Comparison of ENCODE assay signal across 26 cellular contexts in the genomic region with DNA sequence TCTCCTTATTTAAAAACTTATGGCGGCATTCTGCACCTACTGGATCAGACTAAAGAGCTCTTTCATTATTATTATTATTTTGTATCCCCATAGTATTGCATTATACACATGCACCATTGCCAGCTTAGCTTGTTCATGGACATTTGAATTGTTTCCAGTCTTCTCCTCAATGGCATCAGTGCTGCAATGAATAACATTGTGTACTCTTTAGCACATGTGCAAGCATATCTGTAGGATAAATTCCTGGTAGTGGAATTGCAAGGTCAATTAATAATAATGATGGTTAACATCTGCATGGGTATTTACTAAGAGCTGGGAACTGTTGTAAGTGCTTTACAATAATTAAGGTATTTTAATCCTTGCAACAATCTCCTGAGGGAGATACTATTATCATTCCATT. TPM values are rescaled to one million over a fixed set of nuclear protein-coding genes. Genes with fewer than 3 reads are reported as not detected.
"Had no signal": no experiment of that assay in that cellular context is flagged by ENCODE, and none has a peak within 500 bp of the region (broad histone marks: within the 10 kb centered on the region; RNA-seq: fewer than 3 reads in every experiment).

No MANE protein-coding gene starts in this region.

- H3K36me3 ChIP-seq: ascending aorta, gastroesophageal sphincter, heart right ventricle, WERI-Rb-1 had no signal

- H3K27me3 ChIP-seq: ascending aorta, dorsolateral prefrontal cortex, gastroesophageal sphincter, heart right ventricle had no signal

- FAIRE-seq: bronchial epithelial cell had no signal

- DNase-seq: activated B cell treated with CpG ODN at 0.5 μM for 24 hours; activated CD4-positive, alpha-beta T cell treated with anti-CD3 and anti-CD28 coated beads for 48 hours; activated CD4-positive, alpha-beta T cell treated with anti-CD3 and anti-CD28 coated beads, Interleukin-2, amount 50 U/mL, for 1 hour; activated CD4-positive, alpha-beta T cell treated with anti-CD3 and anti-CD28 coated beads, Interleukin-2, amount 50 U/mL, for 48 hours; activated CD8-positive, alpha-beta T cell treated with anti-CD3 and anti-CD28 coated beads for 36 hours; activated effector memory CD4-positive, alpha-beta T cell treated with Interleukin-2 at 50 U/mL for 16 hours; activated gamma-delta T cell treated with Interleukin-2 at 50 U/mL for 16 hours; activated naive CD4-positive, alpha-beta T cell treated with anti-CD3 and anti-CD28 coated beads, Interleukin-2, amount 50 U/mL, for 16 hours; activated naive CD4-positive, alpha-beta T cell treated with Interleukin-2 at 50 U/mL for 16 hours; activated T-cell treated with anti-CD3 and anti-CD28 coated beads, Interleukin-2, amount 50 U/mL, for 4 hours; effector memory CD4-positive, alpha-beta T cell; endodermal cell; foreskin melanocyte; heart right ventricle; T-helper 1 cell; T-helper 17 cell; T1000; WERI-Rb-1 had no signal

- H3K4me3 ChIP-seq: ascending aorta, coronary artery, dorsolateral prefrontal cortex, gastroesophageal sphincter, heart right ventricle had no signal

- H3K9me3 ChIP-seq: ascending aorta, gastroesophageal sphincter, heart right ventricle had no signal

- ATAC-seq: activated CD4-positive, CD25-positive, alpha-beta regulatory T cell treated with anti-CD3 and anti-CD28 coated beads, Interleukin-2, amount 50 U/mL, for 24 hours; activated CD8-positive, alpha-beta T cell treated with anti-CD3 and anti-CD28 coated beads for 36 hours; activated T-cell treated with anti-CD3 and anti-CD28 coated beads, Interleukin-2, amount 50 U/mL, for 4 hours; activated T-helper 17 cell treated with anti-CD3 and anti-CD28 coated beads, Interleukin-2, amount 50 U/mL, for 72 hours; esophagus mucosa; gastroesophageal sphincter; heart right ventricle; T-helper 17 cell had no signal

- H3K27ac ChIP-seq: ascending aorta, coronary artery, dorsolateral prefrontal cortex, gastroesophageal sphincter, heart right ventricle, WERI-Rb-1 had no signal

RNA-seq across cellular contexts. Expression of gene AMOTL2, which starts 52.0 kb away (rescaled TPM):
- total RNA-seq: activated B cell treated with CpG ODN at 0.5 μM for 24 hours; activated CD8-positive, alpha-beta T cell treated with anti-CD3 and anti-CD28 coated beads for 36 hours; activated T-helper 17 cell treated with anti-CD3 and anti-CD28 coated beads, Interleukin-2, amount 50 U/mL, for 72 hours; T-helper 17 cell had no signal
